In genomic region chr11:111878385-111878765, GRCh38 we compare ENCODE assay signal across 6 cellular contexts. TPM values are rescaled to one million over a fixed set of nuclear protein-coding genes. Genes with fewer than 3 reads are reported as not detected.
A peak's percentile ranks its signal among the peaks of the same experiment; 100 is the strongest.
DNase-seq lines count a peak whose midpoint lies in the region; TF ChIP-seq lines count a peak whose summit lies in the region.

No MANE protein-coding gene starts in this region.

- H3K27ac ChIP-seq in OCI-LY1 (ENCODE audit: low read depth, low read length, poor library complexity, severe bottlenecking) (peak overlapping the region; percentile 79), tibial nerve (peak overlapping the region; percentile 90 to 98 (median 94))

- no peaks in the 10 kb centered on the region for H3K27me3 ChIP-seq in OCI-LY1 (ENCODE audit: insufficient read depth, low read length)
- H3K27me3 ChIP-seq in tibial nerve = no peaks in the 10 kb centered on the region

- H3K4me1 ChIP-seq in OCI-LY1 (ENCODE audit: insufficient read depth, low read length, severe bottlenecking) = peaks cover 26% of the 10 kb centered on the region
- peaks cover 0 to 18% (median 5%) of the 10 kb centered on the region in 4 donors for H3K4me1 ChIP-seq in tibial nerve

- H3K36me3 Mint-ChIP-seq in activated T-cell treated with anti-CD3 and anti-CD28 coated beads, Interleukin-2, amount 50 U/mL, for 24 hours (ENCODE audit: low read depth) = peaks cover 46% of the 10 kb centered on the region

- peak overlapping the region; percentile 90 for H3K4me2 ChIP-seq in OCI-LY1 (ENCODE audit: low read length)

- 0 to 1% methylated on average over 10 of the region's 10 CpGs for WGBS in tibial nerve, 2 donors

- H3K9me2 ChIP-seq in OCI-LY1 (ENCODE audit: low read depth, low read length) = no peaks in the 10 kb centered on the region

- no peaks in the 10 kb centered on the region for H4K20me1 ChIP-seq in OCI-LY1 (ENCODE audit: insufficient read depth, low read length)

- no peak for TF ChIP-seq EP300 in tibial nerve (IDR thresholded peaks at IDR 0.05)

- no peaks in the 10 kb centered on the region for H3K27me3 Mint-ChIP-seq in activated T-cell treated with anti-CD3 and anti-CD28 coated beads, Interleukin-2, amount 50 U/mL, for 24 hours

- peak overlapping the region; percentile 85 for H3K4me3 Mint-ChIP-seq in activated T-cell treated with anti-CD3 and anti-CD28 coated beads, Interleukin-2, amount 50 U/mL, for 24 hours

- H3K9me3 ChIP-seq in OCI-LY1 (ENCODE audit: low read length) (no peaks in the 10 kb centered on the region), tibial nerve (no peaks in the 10 kb centered on the region)

- 0 out of 2 replicates have a peak, but pooled peaks cover 9% of the 10 kb centered on the region for H3F3A ChIP-seq in OCI-LY1 (ENCODE audit: insufficient read depth, low read length)

- peak overlapping the region; percentile 80 for H3K9ac ChIP-seq in OCI-LY1 (ENCODE audit: low read length)

- H3K79me2 ChIP-seq in OCI-LY1 (ENCODE audit: insufficient read depth, low read length) = no peaks in the 10 kb centered on the region

- H3K4me3 ChIP-seq in OCI-LY1 (ENCODE audit: low read depth, low read length, poor library complexity, severe bottlenecking) (peak overlapping the region; percentile 69), tibial nerve (peak overlapping the region; percentile 54 to 75 (median 62))

- H3K36me3 ChIP-seq in OCI-LY1 (ENCODE audit: insufficient read depth, low read length) = peaks cover 22% of the 10 kb centered on the region; the same call in 1 of the 2 replicates
- peaks cover 0 to 25% (median 4%) of the 10 kb centered on the region in 3 donors for H3K36me3 ChIP-seq in tibial nerve

- TF ChIP-seq CTCF in OCI-LY1 (IDR thresholded peaks at IDR 0.05; ENCODE audit: low read length) (no peak), tibial nerve (IDR thresholded peaks at IDR 0.05) (no peak)

- peak overlapping the region; percentile 99 for H3K27ac Mint-ChIP-seq in activated T-cell treated with anti-CD3 and anti-CD28 coated beads, Interleukin-2, amount 50 U/mL, for 24 hours

- H2AFZ ChIP-seq in OCI-LY1 (ENCODE audit: low read length) = peak overlapping the region; percentile 96

- peaks cover 35% of the 10 kb centered on the region for H3K4me1 Mint-ChIP-seq in activated T-cell treated with anti-CD3 and anti-CD28 coated beads, Interleukin-2, amount 50 U/mL, for 24 hours (ENCODE audit: low read depth)

- DNase-seq in activated T-cell treated with anti-CD3 and anti-CD28 coated beads, Interleukin-2, amount 50 U/mL, for 24 hours = no peak
- no peak for DNase-seq in activated T-cell treated with anti-CD3 and anti-CD28 coated beads, Interleukin-2, amount 50 U/mL, for 1 hour
- DNase-seq in glomerular visceral epithelial cell (ENCODE audit: extremely low spot score) (peak; percentile 29), tibial nerve (ENCODE audit: low spot score in 2 of 2) (no peak), cerebellar cortex (ENCODE audit: low spot score) (no peak)

- H3K9me3 Mint-ChIP-seq in activated T-cell treated with anti-CD3 and anti-CD28 coated beads, Interleukin-2, amount 50 U/mL, for 24 hours = no peaks in the 10 kb centered on the region

- no peak for TF ChIP-seq POLR2A in tibial nerve (IDR thresholded peaks at IDR 0.05)

RNA-seq across cellular contexts. Expression of gene FDXACB1, which starts 0.6 kb away (rescaled TPM):
- 1 to 10 TPM; 1.1 to 3.0 (median 1.7) TPM for total RNA-seq in tibial nerve

RNA-seq across cellular contexts. Expression of gene CFAP68, which starts 1.0 kb away (rescaled TPM):
- 10 to 100 TPM; 25.3 to 29.3 (median 28.1) TPM for total RNA-seq in tibial nerve

RNA-seq across cellular contexts. Expression of gene ALG9, which starts 7.0 kb away (rescaled TPM):
- total RNA-seq in tibial nerve = 10 to 100 TPM; 26.7 to 35.1 (median 30.6) TPM

RNA-seq across cellular contexts. Expression of gene CRYAB, which starts 33.2 kb away (rescaled TPM):
- 100 to 1,000 TPM; 353 to 879 (median 645) TPM for total RNA-seq in tibial nerve

RNA-seq across cellular contexts. Expression of gene HSPB2, which starts 34.2 kb away (rescaled TPM):
- total RNA-seq in tibial nerve = 1 to 10 TPM in 3 of 4 donors, under 1 TPM in 1; 0.21 to 5.0 (median 1.7) TPM
